ENCODE assay signal across 9 cellular contexts in the genomic region with DNA sequence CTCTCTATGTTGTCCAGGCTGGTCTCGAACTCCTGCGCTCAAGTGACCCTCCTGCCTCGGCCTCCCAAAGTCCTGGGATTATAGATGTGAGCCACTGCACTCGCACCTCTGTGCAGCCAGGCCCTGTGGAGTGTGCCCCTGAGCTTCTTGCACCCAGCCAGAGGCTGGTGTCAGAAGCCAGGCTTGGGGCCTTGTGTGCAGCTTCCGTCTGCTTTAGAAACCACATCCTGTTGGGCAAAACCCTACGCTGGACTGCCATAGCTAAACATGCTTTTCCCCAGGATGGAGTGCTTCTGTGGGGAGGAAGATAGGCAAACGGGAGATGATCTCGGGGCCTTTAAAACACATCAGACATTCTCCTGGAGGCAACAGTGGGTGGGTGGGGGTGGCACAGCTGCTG. TPM values are rescaled to one million over a fixed set of nuclear protein-coding genes. Genes with fewer than 3 reads are reported as not detected.
DNase-seq lines count a peak whose midpoint lies in the region; ATAC-seq and TF ChIP-seq lines count a peak whose summit lies in the region.
"Had no signal": no experiment of that assay in that cellular context is flagged by ENCODE, and none has a peak within 500 bp of the region (broad histone marks: within the 10 kb centered on the region; RNA-seq: fewer than 3 reads in every experiment).

No MANE protein-coding gene starts in this region.

- no peaks in the 10 kb centered on the region for H3K27me3 Mint-ChIP-seq in activated CD4-positive, alpha-beta memory T cell treated with anti-CD3 and anti-CD28 coated beads for 36 hours

- H3K9me3 Mint-ChIP-seq in activated CD4-positive, alpha-beta memory T cell treated with anti-CD3 and anti-CD28 coated beads for 36 hours = no peaks in the 10 kb centered on the region

- H3K27ac ChIP-seq in left lung = peak overlapping the region in 1 of 2 donors; percentile 74

- POLR2A ChIA-PET in activated CD4-positive, alpha-beta memory T cell treated with anti-CD3 and anti-CD28 coated beads for 36 hours (lab: Charles Lee) = interaction anchor here (0.7 to 1.5 kb wide), 2 partner anchors 16 to 148 kb away, joined by 3 read pairs; no protein-coding TSS in a partner anchor

- peaks cover 0 to 23% of the 10 kb centered on the region in 2 donors for H3K4me1 ChIP-seq in left lung

- DNase-seq in stimulated activated CD4-positive, alpha-beta T cell treated with anti-CD3 and anti-CD28 coated beads, Interleukin-12 subunit alpha, Interleukin-12 subunit beta, amount 100 ng/mL, for 48 hours (ENCODE audit: low read depth in 2 of 3, low spot score in 1 of 3) = peak in 2 of 3 donors; percentile 12 to 23
- DNase-seq in stimulated activated CD4-positive, alpha-beta T cell treated with anti-CD3 and anti-CD28 coated beads, Interleukin-2, amount 100 ng/mL, for 48 hours = no peak
- DNase-seq in activated CD4-positive, alpha-beta memory T cell treated with anti-CD3 and anti-CD28 coated beads for 36 hours = peak; percentile 74
- peak; percentile 59 to 84 for DNase-seq in left lung

- intact Hi-C loops in activated CD4-positive, alpha-beta memory T cell treated with anti-CD3 and anti-CD28 coated beads for 36 hours (cut with micrococcal nuclease) = no loop called here
- intact Hi-C loops in left lung (cut with DNase I) = no loop called here

- peaks cover 27% of the 10 kb centered on the region for H3K36me3 Mint-ChIP-seq in activated CD4-positive, alpha-beta memory T cell treated with anti-CD3 and anti-CD28 coated beads for 36 hours

- H3K4me1 Mint-ChIP-seq in activated CD4-positive, alpha-beta memory T cell treated with anti-CD3 and anti-CD28 coated beads for 36 hours (ENCODE audit: low read depth) = peaks cover 25% of the 10 kb centered on the region

- peak overlapping the region; percentile 84 for H3K27ac Mint-ChIP-seq in activated CD4-positive, alpha-beta memory T cell treated with anti-CD3 and anti-CD28 coated beads for 36 hours

- peaks cover 0 to 83% of the 10 kb centered on the region in 2 donors for H3K36me3 ChIP-seq in left lung

- H3K27me3 ChIP-seq in left lung = no peaks in the 10 kb centered on the region

- ATAC-seq in left lung = peak; percentile 69
- no peak for ATAC-seq in GM19023 (IDR thresholded peaks at IDR 0.05; ENCODE audit: unreplicated experiment)
- no peak for ATAC-seq in HG02588 (IDR thresholded peaks at IDR 0.05; ENCODE audit: unreplicated experiment)
- no peak for ATAC-seq in HG03565 (IDR thresholded peaks at IDR 0.05; ENCODE audit: unreplicated experiment)
- ATAC-seq in GM19328 (IDR thresholded peaks at IDR 0.05; ENCODE audit: unreplicated experiment) = no peak

- CTCF ChIA-PET in activated CD4-positive, alpha-beta memory T cell treated with anti-CD3 and anti-CD28 coated beads for 36 hours (lab: Charles Lee) = interaction anchor here (0.6 to 1.8 kb wide), 7 partner anchors 85 to 584 kb away, joined by 3 to 9 read pairs (median 3); no protein-coding TSS in a partner anchor

- H3K9me3 ChIP-seq in left lung = no peaks in the 10 kb centered on the region

- H3K4me3 Mint-ChIP-seq in activated CD4-positive, alpha-beta memory T cell treated with anti-CD3 and anti-CD28 coated beads for 36 hours = no peak overlapping the region

- no peak overlapping the region for H3K4me3 ChIP-seq in left lung

- no peak for TF ChIP-seq CTCF in left lung (IDR thresholded peaks at IDR 0.05)

RNA-seq across cellular contexts. Expression of gene PRRT1B, which starts 40.1 kb away (rescaled TPM):
- total RNA-seq in activated CD4-positive, alpha-beta memory T cell treated with anti-CD3 and anti-CD28 coated beads for 36 hours = not detected
- 1 to 10 TPM; 2.1 to 3.6 TPM for total RNA-seq in left lung
- total RNA-seq: cardiac septum had no signal

RNA-seq across cellular contexts. Expression of gene UCK1, which starts 54.3 kb away (rescaled TPM):
- 10 to 100 TPM; 15.7 to 18.6 TPM for total RNA-seq in activated CD4-positive, alpha-beta memory T cell treated with anti-CD3 and anti-CD28 coated beads for 36 hours
- 10 to 100 TPM; 24.2 to 25.9 TPM for total RNA-seq in left lung

Comparison
In these comparisons a context has a peak if more than half of its experiments do, and no peak if none do; other contexts are left out.
1. DNase-seq: peak in stimulated activated CD4-positive, alpha-beta T cell treated with anti-CD3 and anti-CD28 coated beads, Interleukin-12 subunit alpha, Interleukin-12 subunit beta, amount 100 ng/mL, for 48 hours (2 of 3), activated CD4-positive, alpha-beta memory T cell treated with anti-CD3 and anti-CD28 coated beads for 36 hours (single experiment) and left lung (2 of 2); none in stimulated activated CD4-positive, alpha-beta T cell treated with anti-CD3 and anti-CD28 coated beads, Interleukin-2, amount 100 ng/mL, for 48 hours (0 of 2).